ENCODE assay signal across 8 cellular contexts in genomic region chr11:86688398-86689179, GRCh38. TPM values are rescaled to one million over a fixed set of nuclear protein-coding genes. Genes with fewer than 3 reads are reported as not detected.
DNase-seq lines count a peak whose midpoint lies in the region; ATAC-seq and TF ChIP-seq lines count a peak whose summit lies in the region.

No MANE protein-coding gene starts in this region.

- DNase-seq in GM12865 (ENCODE audit: low read depth): peak; percentile 60
- DNase-seq in iris pigment epithelial cell (ENCODE audit: low read depth): peak; percentile 94
- no peak for DNase-seq in endothelial cell (ENCODE audit: low spot score)
- DNase-seq in HUDEP-2 (lab: John Stamatoyannopoulos, UW; ENCODE audit: unreplicated experiment in 76 of 76): no peak
- DNase-seq in NCI-H1092 (lab: John Stamatoyannopoulos, UW): no peak

- H3K9me3 Mint-ChIP-seq in endothelial cell (ENCODE audit: unreplicated experiment): no peaks in the 10 kb centered on the region

- H3K36me3 Mint-ChIP-seq in endothelial cell (ENCODE audit: low read depth, unreplicated experiment): no peaks in the 10 kb centered on the region

- ATAC-seq in HG02623 (IDR thresholded peaks at IDR 0.05; ENCODE audit: unreplicated experiment) (peak; percentile 79), SK-N-SH treated with all-trans-retinoic acid at 6 μM for 48 hours (peak; percentile 43; the same call in 2 of the 3 replicates), GM21737 (IDR thresholded peaks at IDR 0.05; ENCODE audit: unreplicated experiment) (no peak)

- H3K4me1 Mint-ChIP-seq in endothelial cell (ENCODE audit: unreplicated experiment): no peaks in the 10 kb centered on the region

- H3K4me3 ChIP-seq in GM12865 (ENCODE audit: low read depth, low read length): no peak overlapping the region

- TF ChIP-seq CTCF in GM12865 (IDR thresholded peaks at IDR 0.05; ENCODE audit: insufficient read depth, low read depth, low read length, missing control alignments) (no peak), endothelial cell (IDR thresholded peaks at IDR 0.05; ENCODE audit: unreplicated experiment) (no peak)

- H3K27ac Mint-ChIP-seq in endothelial cell (ENCODE audit: unreplicated experiment): no peak overlapping the region

- no peak overlapping the region for H3K4me3 Mint-ChIP-seq in endothelial cell (ENCODE audit: unreplicated experiment)

- no peaks in the 10 kb centered on the region for H3K27me3 Mint-ChIP-seq in endothelial cell (ENCODE audit: unreplicated experiment)

TF ChIP-seq in SK-N-SH treated with all-trans-retinoic acid at 6 μM for 48 hours, 23 proteins besides CTCF, POLR2A, EP300 and RAD21:
- TF ChIP-seq POU6F1 (CRISPR knock-in tag; IDR thresholded peaks at IDR 0.05; ENCODE audit: borderline replicate concordance, low read depth) (no peak), CSRNP3 (CRISPR knock-in tag; IDR thresholded peaks at IDR 0.05) (no peak), ZNF8 (CRISPR knock-in tag; IDR thresholded peaks at IDR 0.05) (no peak)

RNA-seq across cellular contexts. Expression of gene ME3, which starts 16.2 kb away (rescaled TPM):
- 0.92 TPM for total RNA-seq in endothelial cell (ENCODE audit: unreplicated experiment)

Comparison
In these comparisons a context has a peak if more than half of its experiments do, and no peak if none do; other contexts are left out.
1. DNase-seq: peak in GM12865 (single experiment) and iris pigment epithelial cell (single experiment); none in endothelial cell (single experiment), HUDEP-2 (0 of 76) and NCI-H1092 (single experiment).